In the genomic region with DNA sequence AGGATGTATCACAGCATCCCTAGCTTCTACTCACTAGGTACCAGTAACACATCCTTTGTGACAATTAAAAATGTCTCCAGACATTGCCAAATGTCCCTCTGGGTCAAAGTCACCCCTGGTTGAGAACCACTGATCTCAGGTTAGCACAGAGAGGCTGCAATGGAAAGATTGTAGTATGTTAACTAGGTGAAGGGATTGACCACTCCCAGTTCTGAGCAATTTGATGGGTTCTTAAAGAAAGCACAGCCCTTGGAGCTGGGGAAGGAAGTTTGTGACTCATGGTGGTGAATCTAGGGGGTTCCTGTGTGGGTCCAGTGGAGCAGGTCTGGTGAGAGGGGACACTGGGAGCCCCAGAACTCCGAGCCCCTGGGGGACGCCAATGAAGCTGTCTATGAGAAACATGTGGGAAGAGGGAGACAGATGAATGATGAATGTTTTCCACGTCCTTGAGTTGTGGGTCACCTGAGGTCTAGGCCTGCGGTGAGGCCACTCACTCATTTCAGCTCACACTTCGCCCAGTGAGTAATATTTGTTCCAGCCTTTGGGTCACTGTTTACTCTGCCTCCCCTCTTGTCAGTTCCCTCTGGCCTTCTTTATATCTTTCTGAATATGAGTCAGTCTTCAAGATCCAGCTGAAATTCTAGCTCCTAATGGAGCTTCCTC, we compare ENCODE assay signal across 10 cellular contexts.
DNase-seq lines count a peak whose midpoint lies in the region; TF ChIP-seq lines count a peak whose summit lies in the region.
"Had no signal": no experiment of that assay in that cellular context is flagged by ENCODE, and none has a peak within 500 bp of the region (broad histone marks: within the 10 kb centered on the region; RNA-seq: fewer than 3 reads in every experiment).

No MANE protein-coding gene starts in this region.

- H3K9me3 ChIP-seq in esophagus muscularis mucosa (no peaks in the 10 kb centered on the region), sigmoid colon (no peaks in the 10 kb centered on the region)

- no peaks in the 10 kb centered on the region for H3K79me2 ChIP-seq in mesendoderm (ENCODE audit: control insufficient read depth, insufficient read depth, low read length)

- no peaks in the 10 kb centered on the region for H3K27me3 ChIP-seq in esophagus muscularis mucosa
- H3K27me3 ChIP-seq in sigmoid colon, result no peaks in the 10 kb centered on the region
- no peaks in the 10 kb centered on the region for H3K27me3 ChIP-seq in mesendoderm (ENCODE audit: insufficient read depth, low read length, poor library complexity)

- POLR2A ChIA-PET in HEK293T (lab: Yijun Ruan, JAX), result no interaction called here

- TF ChIP-seq EP300 in esophagus muscularis mucosa (IDR thresholded peaks at IDR 0.05) (no peak), sigmoid colon (IDR thresholded peaks at IDR 0.05) (no peak)

- no peak overlapping the region for H3K4ac ChIP-seq in mesendoderm (ENCODE audit: low read depth, low read length)

- no peak overlapping the region for H2BK5ac ChIP-seq in mesendoderm (ENCODE audit: low read length)

- H3K18ac ChIP-seq in mesendoderm (ENCODE audit: low read length), result no peak overlapping the region

- H3K36me3 ChIP-seq in esophagus muscularis mucosa, result no peaks in the 10 kb centered on the region
- H3K36me3 ChIP-seq in sigmoid colon, result no peaks in the 10 kb centered on the region
- H3K36me3 ChIP-seq in mesendoderm (ENCODE audit: control insufficient read depth, insufficient read depth, low read length), result no peaks in the 10 kb centered on the region

- no peak overlapping the region for H2BK120ac ChIP-seq in mesendoderm (ENCODE audit: low read depth, low read length)

- peaks cover 5 to 69% (median 54%) of the 10 kb centered on the region in 4 donors for H3K4me1 ChIP-seq in esophagus muscularis mucosa
- H3K4me1 ChIP-seq in sigmoid colon, result peaks cover 0 to 16% (median 9%) of the 10 kb centered on the region in 4 donors
- no peaks in the 10 kb centered on the region for H3K4me1 ChIP-seq in mesendoderm (ENCODE audit: control insufficient read depth, low read depth, low read length)

- no peak overlapping the region for H4K8ac ChIP-seq in mesendoderm (ENCODE audit: low read depth, low read length)

- DNase-seq in ELR (ENCODE audit: low read depth) (peak; percentile 26), NB4 (ENCODE audit: low read depth) (peak; percentile 34), esophagus muscularis mucosa (ENCODE audit: extremely low spot score) (no peak), sigmoid colon (no peak), HEK293T (ENCODE audit: extremely low spot score) (no peak), mesendoderm (no peak), amniotic stem cell (lab: John Stamatoyannopoulos, UW) (no peak)
- DNase-seq in stimulated activated CD4-positive, alpha-beta T cell treated with anti-CD3 and anti-CD28 coated beads, Interleukin-4, amount 100 ng/mL, for 24 hours, result no peak
- DNase-seq: activated effector memory CD4-positive, alpha-beta T cell treated with anti-CD3 and anti-CD28 coated beads, Interleukin-2, amount 50 U/mL, for 16 hours; NCI-H1092 had no signal

- WGBS in esophagus muscularis mucosa, result 50% methylated on average over 5 of the region's 5 CpGs
- 76 to 89% methylated on average over 5 of the region's 5 CpGs for WGBS in sigmoid colon, 2 donors
- WGBS in mesendoderm (ENCODE audit: extremely low coverage, insufficient coverage, low lambda C conversion rate), result no CpG with 5 or more reads among the region's 5 CpGs

- H3K79me1 ChIP-seq in mesendoderm (ENCODE audit: low read length), result no peaks in the 10 kb centered on the region

- no peak overlapping the region for H2BK15ac ChIP-seq in mesendoderm (replicated peaks; ENCODE audit: low read depth)

- H3K4me3 ChIP-seq in NB4 (ENCODE audit: low read depth, low read length), result no peak overlapping the region
- H3K4me3 ChIP-seq in esophagus muscularis mucosa, result no peak overlapping the region
- no peak overlapping the region for H3K4me3 ChIP-seq in sigmoid colon
- no peak overlapping the region for H3K4me3 ChIP-seq in mesendoderm (ENCODE audit: low read length)

- CTCF ChIA-PET in HEK293T (lab: Yijun Ruan, JAX), result interaction anchor here (0.7 kb wide), 1 partner anchor 197 kb away, joined by 6 read pairs; no protein-coding TSS in a partner anchor

- TF ChIP-seq CTCF in NB4 (IDR thresholded peaks at IDR 0.05; ENCODE audit: low read depth, low read length) (no peak), esophagus muscularis mucosa (IDR thresholded peaks at IDR 0.05) (no peak), sigmoid colon (IDR thresholded peaks at IDR 0.05) (no peak)

- no peak overlapping the region for H2AK5ac ChIP-seq in mesendoderm (ENCODE audit: low read length)

- intact Hi-C loops in esophagus muscularis mucosa (cut with DNase I), result loop anchor here (10.0 kb wide), 3 partner anchors 108 to 368 kb away; a partner anchor contains a TSS
- intact Hi-C loops in sigmoid colon (cut with DNase I), result loop anchor here (5.0 kb wide), 1 partner anchor 371 kb away; a partner anchor contains a TSS

- TF ChIP-seq POLR2A in NB4 (IDR thresholded peaks at IDR 0.05; ENCODE audit: extremely low read depth, insufficient read length) (no peak), esophagus muscularis mucosa (IDR thresholded peaks at IDR 0.05; ENCODE audit: low read depth) (no peak), sigmoid colon (IDR thresholded peaks at IDR 0.05) (no peak)

- H3K4me2 ChIP-seq in mesendoderm (ENCODE audit: low read length), result no peak overlapping the region

- H3K56ac ChIP-seq in mesendoderm (ENCODE audit: low read length), result no peak overlapping the region

- H3K9ac ChIP-seq in mesendoderm (ENCODE audit: low read length), result no peak overlapping the region

- no peak overlapping the region for H3K23ac ChIP-seq in mesendoderm (ENCODE audit: low read length)

- no peak overlapping the region for H4K5ac ChIP-seq in mesendoderm (ENCODE audit: low read length)

- H3K27ac ChIP-seq in esophagus muscularis mucosa (replicated peaks in 1 of 4) (peak overlapping the region; percentile 56 to 74 (median 58)), sigmoid colon (peak overlapping the region in 3 of 4 donors; percentile 36 to 47 (median 36)), mesendoderm (ENCODE audit: low read depth, low read length) (no peak overlapping the region)

TF ChIP-seq in HEK293T, 16 proteins besides CTCF, POLR2A, EP300 and RAD21:
- TF ChIP-seq ARNT (IDR thresholded peaks at IDR 0.05), result no peak
- TF ChIP-seq FOXA1 (IDR thresholded peaks at IDR 0.05), result no peak
- no peak for TF ChIP-seq ZNF384 (IDR thresholded peaks at IDR 0.05)
- no peak for TF ChIP-seq FOXM1 (IDR thresholded peaks at IDR 0.05; ENCODE audit: borderline replicate concordance)
- TF ChIP-seq BHLHE40 (IDR thresholded peaks at IDR 0.05; ENCODE audit: borderline replicate concordance), result no peak
- TF ChIP-seq LEF1 (IDR thresholded peaks at IDR 0.05; ENCODE audit: borderline replicate concordance), result no peak
- no peak for TF ChIP-seq NFRKB (IDR thresholded peaks at IDR 0.05)
- TF ChIP-seq SUZ12 (IDR thresholded peaks at IDR 0.05), result no peak
- TF ChIP-seq, protein P1, sequence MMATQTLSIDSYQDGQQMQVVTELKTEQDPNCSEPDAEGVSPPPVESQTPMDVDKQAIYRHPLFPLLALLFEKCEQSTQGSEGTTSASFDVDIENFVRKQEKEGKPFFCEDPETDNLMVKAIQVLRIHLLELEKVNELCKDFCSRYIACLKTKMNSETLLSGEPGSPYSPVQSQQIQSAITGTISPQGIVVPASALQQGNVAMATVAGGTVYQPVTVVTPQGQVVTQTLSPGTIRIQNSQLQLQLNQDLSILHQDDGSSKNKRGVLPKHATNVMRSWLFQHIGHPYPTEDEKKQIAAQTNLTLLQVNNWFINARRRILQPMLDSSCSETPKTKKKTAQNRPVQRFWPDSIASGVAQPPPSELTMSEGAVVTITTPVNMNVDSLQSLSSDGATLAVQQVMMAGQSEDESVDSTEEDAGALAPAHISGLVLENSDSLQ (IDR thresholded peaks at IDR 0.05), result no peak; the same call in 1 of the 2 replicates
- no peak for TF ChIP-seq HDGF (IDR thresholded peaks at IDR 0.05; ENCODE audit: borderline replicate concordance)
- no peak for TF ChIP-seq FOXK2 (IDR thresholded peaks at IDR 0.05)
- TF ChIP-seq TARDBP (IDR thresholded peaks at IDR 0.05), result no peak
- TF ChIP-seq SP1 (IDR thresholded peaks at IDR 0.05), result no peak
- no peak for TF ChIP-seq L3MBTL2 (conservative IDR thresholded peaks at IDR 0.05)
- no peak for TF ChIP-seq CTBP1 (IDR thresholded peaks at IDR 0.05; ENCODE audit: borderline replicate concordance)
- TF ChIP-seq ELF4 (IDR thresholded peaks at IDR 0.05), result no peak
TF ChIP-seq in HEK293T: peak in this region for 0.

Comparison
In these comparisons a context has a peak if more than half of its experiments do, and no peak if none do; other contexts are left out.
1. DNase-seq: peak in ELR (single experiment) and NB4 (single experiment); none in esophagus muscularis mucosa (single experiment), sigmoid colon (single experiment), HEK293T (single experiment), mesendoderm (single experiment), amniotic stem cell (single experiment) and stimulated activated CD4-positive, alpha-beta T cell treated with anti-CD3 and anti-CD28 coated beads, Interleukin-4, amount 100 ng/mL, for 24 hours (single experiment).